ENCODE assay signal across 8 cellular contexts in the genomic region with DNA sequence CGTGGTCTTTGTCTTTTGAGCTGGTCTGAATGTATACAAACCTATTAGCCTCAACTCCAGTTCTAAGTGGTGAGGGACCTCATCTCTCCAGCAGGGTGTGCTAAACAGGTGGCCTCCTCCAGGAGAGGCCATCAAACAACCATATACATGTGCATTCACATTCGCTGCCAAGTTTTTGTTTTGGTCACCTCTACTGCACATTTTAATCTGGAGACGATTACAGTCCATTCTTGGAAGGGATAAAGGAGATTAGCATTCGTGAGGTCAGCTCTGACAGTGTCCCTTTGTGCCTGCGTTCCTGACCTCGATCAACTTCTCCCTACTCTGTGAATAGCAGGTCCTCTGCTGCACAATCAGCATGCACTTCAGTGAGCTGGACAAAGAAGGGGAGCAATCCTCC.
DNase-seq lines count a peak whose midpoint lies in the region; ATAC-seq lines count a peak whose summit lies in the region.

No MANE protein-coding gene starts in this region.

- H3K36me3 Mint-ChIP-seq in activated CD4-positive, alpha-beta T cell treated with anti-CD3 and anti-CD28 coated beads, Interleukin-2, amount 10 ng/mL, durations not matched to agents 7 days and 5 days (ENCODE audit: low read depth): no peaks in the 10 kb centered on the region
- H3K36me3 Mint-ChIP-seq in activated CD8-positive, alpha-beta memory T cell treated with anti-CD3 and anti-CD28 coated beads, Interleukin-2, amount 10 ng/mL, durations not matched to agents 7 days and 5 days: no peaks in the 10 kb centered on the region

- H3K9me3 Mint-ChIP-seq in activated CD4-positive, alpha-beta T cell treated with anti-CD3 and anti-CD28 coated beads, Interleukin-2, amount 10 ng/mL, durations not matched to agents 7 days and 5 days: no peaks in the 10 kb centered on the region
- H3K9me3 Mint-ChIP-seq in activated CD8-positive, alpha-beta memory T cell treated with anti-CD3 and anti-CD28 coated beads, Interleukin-2, amount 10 ng/mL, durations not matched to agents 7 days and 5 days (ENCODE audit: low read depth): no peaks in the 10 kb centered on the region

- H3K4me1 Mint-ChIP-seq in activated CD4-positive, alpha-beta T cell treated with anti-CD3 and anti-CD28 coated beads, Interleukin-2, amount 10 ng/mL, durations not matched to agents 7 days and 5 days: no peaks in the 10 kb centered on the region
- H3K4me1 Mint-ChIP-seq in activated CD8-positive, alpha-beta memory T cell treated with anti-CD3 and anti-CD28 coated beads, Interleukin-2, amount 10 ng/mL, durations not matched to agents 7 days and 5 days: no peaks in the 10 kb centered on the region

- no peak overlapping the region for H3K4me3 Mint-ChIP-seq in activated CD4-positive, alpha-beta T cell treated with anti-CD3 and anti-CD28 coated beads, Interleukin-2, amount 10 ng/mL, durations not matched to agents 7 days and 5 days
- no peak overlapping the region for H3K4me3 Mint-ChIP-seq in activated CD8-positive, alpha-beta memory T cell treated with anti-CD3 and anti-CD28 coated beads, Interleukin-2, amount 10 ng/mL, durations not matched to agents 7 days and 5 days

- H3K27me3 Mint-ChIP-seq in activated CD4-positive, alpha-beta T cell treated with anti-CD3 and anti-CD28 coated beads, Interleukin-2, amount 10 ng/mL, durations not matched to agents 7 days and 5 days: peaks cover 10% of the 10 kb centered on the region
- no peaks in the 10 kb centered on the region for H3K27me3 Mint-ChIP-seq in activated CD8-positive, alpha-beta memory T cell treated with anti-CD3 and anti-CD28 coated beads, Interleukin-2, amount 10 ng/mL, durations not matched to agents 7 days and 5 days

- ATAC-seq in HG03354 (IDR thresholded peaks at IDR 0.05; ENCODE audit: poor library complexity, severe bottlenecking, unreplicated experiment) (peak; percentile 74), left lobe of liver (peak; percentile 77)
- no peak for ATAC-seq in activated CD8-positive, alpha-beta memory T cell treated with anti-CD3 and anti-CD28 coated beads, Interleukin-2, amount 10 ng/mL, durations not matched to agents 7 days and 5 days

- CTCF ChIA-PET in activated CD4-positive, alpha-beta T cell treated with anti-CD3 and anti-CD28 coated beads, Interleukin-2, amount 10 ng/mL, durations not matched to agents 7 days and 5 days (lab: Charles Lee): no interaction called here
- CTCF ChIA-PET in activated CD8-positive, alpha-beta memory T cell treated with anti-CD3 and anti-CD28 coated beads, Interleukin-2, amount 10 ng/mL, durations not matched to agents 7 days and 5 days (lab: Charles Lee): interaction anchor here (0.6 kb wide), 1 partner anchor 49 kb away, joined by 3 read pairs; no protein-coding TSS in a partner anchor

- no peak overlapping the region for H3K27ac Mint-ChIP-seq in activated CD4-positive, alpha-beta T cell treated with anti-CD3 and anti-CD28 coated beads, Interleukin-2, amount 10 ng/mL, durations not matched to agents 7 days and 5 days
- H3K27ac Mint-ChIP-seq in activated CD8-positive, alpha-beta memory T cell treated with anti-CD3 and anti-CD28 coated beads, Interleukin-2, amount 10 ng/mL, durations not matched to agents 7 days and 5 days: no peak overlapping the region

- POLR2A ChIA-PET in activated CD4-positive, alpha-beta T cell treated with anti-CD3 and anti-CD28 coated beads, Interleukin-2, amount 10 ng/mL, durations not matched to agents 7 days and 5 days (lab: Charles Lee): no interaction called here

- peak; percentile 22 for DNase-seq in activated CD4-positive, alpha-beta T cell treated with anti-CD3 and anti-CD28 coated beads, Interleukin-2, amount 10 ng/mL, durations not matched to agents 7 days and 5 days
- no peak for DNase-seq in activated CD4-positive, alpha-beta T cell treated with anti-CD3 and anti-CD28 coated beads, Interleukin-2, amount 50 U/mL, for 48 hours
- peak; percentile 43 for DNase-seq in amniotic epithelial cell (ENCODE audit: low read depth)
- DNase-seq in left lobe of liver (ENCODE audit: low spot score): no peak
- DNase-seq in activated CD8-positive, alpha-beta memory T cell treated with anti-CD3 and anti-CD28 coated beads, Interleukin-2, amount 10 ng/mL, durations not matched to agents 7 days and 5 days: no peak
- no peak for DNase-seq in activated CD4-positive, CD25-positive, alpha-beta regulatory T cell treated with anti-CD3 and anti-CD28 coated beads, Interleukin-2, amount 50 U/mL, for 72 hours
- DNase-seq in UCSD-AML1 (lab: John Stamatoyannopoulos, UW; ENCODE audit: unreplicated experiment): no peak

Comparison
In these comparisons a context has a peak if more than half of its experiments do, and no peak if none do; other contexts are left out.
1. DNase-seq: peak in activated CD4-positive, alpha-beta T cell treated with anti-CD3 and anti-CD28 coated beads, Interleukin-2, amount 10 ng/mL, durations not matched to agents 7 days and 5 days (single experiment) and amniotic epithelial cell (single experiment); none in activated CD4-positive, alpha-beta T cell treated with anti-CD3 and anti-CD28 coated beads, Interleukin-2, amount 50 U/mL, for 48 hours (0 of 2), left lobe of liver (single experiment), activated CD8-positive, alpha-beta memory T cell treated with anti-CD3 and anti-CD28 coated beads, Interleukin-2, amount 10 ng/mL, durations not matched to agents 7 days and 5 days (single experiment), activated CD4-positive, CD25-positive, alpha-beta regulatory T cell treated with anti-CD3 and anti-CD28 coated beads, Interleukin-2, amount 50 U/mL, for 72 hours (single experiment) and UCSD-AML1 (single experiment).